9 cellular contexts compared by ENCODE assay signal in the genomic region with DNA sequence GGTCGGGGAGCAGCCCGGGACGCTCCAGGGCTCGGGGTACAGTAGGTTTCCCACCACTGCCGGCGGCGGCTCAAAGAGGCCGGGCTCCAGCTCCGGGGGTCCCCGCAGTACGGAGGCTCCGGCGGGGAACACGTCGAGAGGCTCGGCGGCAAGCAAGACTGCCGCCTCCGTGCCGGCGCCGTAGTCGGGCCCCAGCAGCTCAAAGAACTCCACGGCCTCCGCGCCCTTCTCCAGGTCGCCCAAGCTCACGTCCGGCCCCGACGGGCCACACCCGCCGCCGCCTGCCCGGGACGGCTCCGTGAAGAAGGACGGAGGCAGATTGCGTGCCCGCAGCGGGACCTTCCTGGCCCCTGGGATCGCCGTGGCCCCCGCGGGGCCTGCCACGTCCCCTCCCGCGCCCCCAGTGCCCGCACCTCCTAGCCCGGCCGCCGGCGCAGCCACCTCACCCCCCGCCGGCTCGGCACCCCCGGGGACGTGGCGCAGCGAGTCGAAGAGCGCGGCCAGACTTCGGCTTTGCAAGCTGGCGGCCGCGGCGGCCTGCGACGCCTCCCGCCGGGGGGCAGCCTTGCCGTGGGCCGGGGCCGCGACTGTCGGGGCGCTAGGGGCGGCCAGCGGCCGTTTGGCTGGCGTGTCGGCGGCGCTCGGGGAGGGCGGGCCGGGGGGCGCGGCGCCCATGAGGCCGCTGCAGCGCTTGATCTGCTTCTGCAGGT. TPM values are rescaled to one million over a fixed set of nuclear protein-coding genes. Genes with fewer than 3 reads are reported as not detected.
A peak's percentile ranks its signal among the peaks of the same experiment; 100 is the strongest.
DNase-seq lines count a peak whose midpoint lies in the region; ATAC-seq lines count a peak whose summit lies in the region.
"Had no signal": no experiment of that assay in that cellular context is flagged by ENCODE, and none has a peak within 500 bp of the region (broad histone marks: within the 10 kb centered on the region; RNA-seq: fewer than 3 reads in every experiment).

No MANE protein-coding gene starts in this region.

- H3K9me3 Mint-ChIP-seq in activated T-cell treated with anti-CD3 and anti-CD28 coated beads, Interleukin-2, amount 50 U/mL, for 4 hours = no peaks in the 10 kb centered on the region
- H3K9me3 Mint-ChIP-seq: T-helper 1 cell treated with Interleukin-12 subunit alpha and Interleukin-12 subunit beta and Interleukin-4 antibody, amounts not matched to agents 30 μg/mL and 1 μg/mL, for 36 hours had no signal

- no peaks in the 10 kb centered on the region for H3K36me3 Mint-ChIP-seq in activated T-cell treated with anti-CD3 and anti-CD28 coated beads, Interleukin-2, amount 50 U/mL, for 4 hours (ENCODE audit: insufficient read depth)

- peak; percentile 11 for DNase-seq in stimulated activated CD4-positive, alpha-beta T cell treated with anti-CD3 and anti-CD28 coated beads, Interleukin-4, amount 100 ng/mL, for 1 hour
- no peak for DNase-seq in stimulated activated CD4-positive, alpha-beta T cell treated with anti-CD3 and anti-CD28 coated beads, Interleukin-12 subunit alpha, Interleukin-12 subunit beta, amount 100 ng/mL, for 4 hours
- DNase-seq in activated T-cell treated with anti-CD3 and anti-CD28 coated beads, Interleukin-2, amount 50 U/mL, for 4 hours = no peak
- peak; percentile 32 for DNase-seq in left cardiac atrium
- no peak for DNase-seq in sciatic nerve (ENCODE audit: low spot score)
- DNase-seq in NCI-H2171 treated with DMSO at 0.1 percent for 48 hours (lab: John Stamatoyannopoulos, UW) = no peak

- peak overlapping the region; percentile 51 for H3K4me3 Mint-ChIP-seq in activated T-cell treated with anti-CD3 and anti-CD28 coated beads, Interleukin-2, amount 50 U/mL, for 4 hours

- intact Hi-C loops in left cardiac atrium (cut with DNase I) = loop anchor here in 1 of 2 donors (5.0 kb wide), 1 partner anchor 134 kb away; no protein-coding TSS in a partner anchor
- intact Hi-C loops in sciatic nerve (cut with DNase I) = no loop called here

- peak; percentile 53 to 57 for ATAC-seq in activated T-cell treated with anti-CD3 and anti-CD28 coated beads, Interleukin-2, amount 50 U/mL, for 4 hours
- ATAC-seq in left cardiac atrium (peak; percentile 58 to 60), sciatic nerve (peak; percentile 22), GM19328 (IDR thresholded peaks at IDR 0.05; ENCODE audit: unreplicated experiment) (no peak), HG03460 (IDR thresholded peaks at IDR 0.05; ENCODE audit: unreplicated experiment) (no peak)

- peaks cover 65% of the 10 kb centered on the region for H3K27me3 Mint-ChIP-seq in activated T-cell treated with anti-CD3 and anti-CD28 coated beads, Interleukin-2, amount 50 U/mL, for 4 hours (ENCODE audit: low read depth)

- H3K4me1 Mint-ChIP-seq in activated T-cell treated with anti-CD3 and anti-CD28 coated beads, Interleukin-2, amount 50 U/mL, for 4 hours (ENCODE audit: low read depth) = peaks cover 8% of the 10 kb centered on the region

RNA-seq across cellular contexts. Expression of gene FAM181B, which starts 0.8 kb away (rescaled TPM):
- total RNA-seq in activated T-cell treated with anti-CD3 and anti-CD28 coated beads, Interleukin-2, amount 50 U/mL, for 4 hours = not detected
- total RNA-seq in left cardiac atrium (1 to 10 TPM; 1.7 to 2.0 TPM), sciatic nerve (3.7 TPM)

Comparison
In these comparisons a context has a peak if more than half of its experiments do, and no peak if none do; other contexts are left out.
1. DNase-seq: peak in stimulated activated CD4-positive, alpha-beta T cell treated with anti-CD3 and anti-CD28 coated beads, Interleukin-4, amount 100 ng/mL, for 1 hour (single experiment) and left cardiac atrium (single experiment); none in stimulated activated CD4-positive, alpha-beta T cell treated with anti-CD3 and anti-CD28 coated beads, Interleukin-12 subunit alpha, Interleukin-12 subunit beta, amount 100 ng/mL, for 4 hours (single experiment), activated T-cell treated with anti-CD3 and anti-CD28 coated beads, Interleukin-2, amount 50 U/mL, for 4 hours (single experiment), sciatic nerve (single experiment) and NCI-H2171 treated with DMSO at 0.1 percent for 48 hours (single experiment).
2. ATAC-seq: peak in activated T-cell treated with anti-CD3 and anti-CD28 coated beads, Interleukin-2, amount 50 U/mL, for 4 hours (2 of 2), left cardiac atrium (2 of 2) and sciatic nerve (single experiment); none in GM19328 (single experiment) and HG03460 (single experiment).